In the genomic region with DNA sequence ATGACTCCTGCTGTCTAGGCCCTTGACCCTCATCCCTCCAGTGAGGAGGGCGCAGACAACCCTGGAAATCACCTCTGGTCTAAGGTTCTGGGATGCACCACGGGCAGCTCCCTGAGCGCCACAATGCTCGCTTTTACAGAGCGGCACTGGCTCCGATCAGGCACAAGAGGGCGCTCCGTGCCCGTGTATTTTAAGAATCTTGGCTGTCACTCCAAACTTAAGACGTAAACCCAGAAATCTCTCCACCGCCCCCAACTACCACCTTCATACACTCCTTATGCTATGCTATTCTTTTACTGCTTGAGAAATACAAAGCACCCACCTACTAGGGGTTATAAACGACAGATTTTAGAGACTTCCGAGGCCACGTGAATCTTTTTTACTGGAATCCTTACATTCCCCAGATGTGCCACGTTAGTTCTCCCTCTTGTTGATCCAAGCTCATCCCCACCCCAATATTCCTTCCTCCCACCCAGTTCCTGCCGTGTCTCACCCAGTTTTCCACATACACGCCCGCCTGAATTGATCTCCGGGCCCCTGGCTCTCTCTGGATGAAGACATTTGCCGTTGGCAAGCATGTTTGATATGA, we compare ENCODE assay signal across 8 cellular contexts.
A peak's percentile ranks its signal among the peaks of the same experiment; 100 is the strongest.
DNase-seq lines count a peak whose midpoint lies in the region.

No MANE protein-coding gene starts in this region.

- H3K27ac ChIP-seq in substantia nigra (ENCODE audit: low read depth, low read length, poor library complexity, severe bottlenecking): no peak overlapping the region

- peak; percentile 42 for DNase-seq in NCI-H2196 (lab: John Stamatoyannopoulos, UW; ENCODE audit: unreplicated experiment)
- DNase-seq in NCI-H2196 treated with DMSO at 0.1 percent for 48 hours (lab: John Stamatoyannopoulos, UW; ENCODE audit: unreplicated experiment): no peak
- peak; percentile 29 for DNase-seq in H4 (ENCODE audit: low spot score)
- peak; percentile 2 for DNase-seq in NCI-H2171 (lab: John Stamatoyannopoulos, UW)
- peak in 54 of 58 donors; percentile 6 to 78 (median 42) for DNase-seq in anterior cingulate cortex (lab: John Stamatoyannopoulos, UW)
- DNase-seq in hypothalamus (lab: John Stamatoyannopoulos, UW): peak in 39 of 51 donors; percentile 5 to 75 (median 32)
- peak in 34 of 49 donors; percentile 3 to 65 (median 29) for DNase-seq in substantia nigra (lab: John Stamatoyannopoulos, UW)
- no peak for DNase-seq in mucosa of gallbladder (ENCODE audit: low spot score)

Comparison
In these comparisons a context has a peak if more than half of its experiments do, and no peak if none do; other contexts are left out.
1. DNase-seq: peak in NCI-H2196 (single experiment), H4 (single experiment), NCI-H2171 (single experiment), anterior cingulate cortex (54 of 58), hypothalamus (39 of 51) and substantia nigra (34 of 49); none in NCI-H2196 treated with DMSO at 0.1 percent for 48 hours (single experiment) and mucosa of gallbladder (single experiment).